In the genomic region with DNA sequence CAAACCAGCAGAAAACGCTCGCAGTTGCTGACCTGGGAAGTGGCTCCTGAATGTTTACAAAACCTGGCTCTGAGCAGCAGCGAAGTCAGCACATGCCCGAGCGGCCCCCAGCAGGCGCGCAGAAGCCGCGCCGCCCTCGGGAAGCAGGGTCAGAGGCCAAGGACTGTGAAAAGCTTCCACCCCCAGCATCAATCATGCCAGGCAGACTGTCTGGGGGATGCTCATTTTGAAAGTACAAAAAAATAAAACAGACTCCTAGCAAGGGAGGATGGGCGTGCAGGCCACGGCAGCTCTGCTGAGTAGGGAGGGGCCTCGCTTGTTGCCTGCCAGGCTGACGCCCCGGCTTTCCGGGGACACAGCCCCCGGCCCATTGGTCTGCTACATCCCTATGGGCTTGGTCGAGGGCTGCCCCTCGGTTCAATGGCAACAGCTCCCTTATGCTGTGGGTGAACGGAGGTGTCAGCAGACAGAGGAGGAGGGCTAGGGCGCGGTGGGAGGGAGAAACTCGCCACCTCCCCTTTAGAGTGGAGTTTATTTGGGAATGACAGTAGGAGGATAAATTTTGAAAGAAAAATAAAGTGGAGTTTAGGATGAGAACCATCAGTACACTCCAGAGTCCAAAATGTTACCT, we compare ENCODE assay signal across 7 cellular contexts. TPM values are rescaled to one million over a fixed set of nuclear protein-coding genes. Genes with fewer than 3 reads are reported as not detected.
DNase-seq lines count a peak whose midpoint lies in the region; ATAC-seq lines count a peak whose summit lies in the region.

No MANE protein-coding gene starts in this region.

- H3K36me3 Mint-ChIP-seq in activated CD4-positive, alpha-beta T cell treated with anti-CD3 and anti-CD28 coated beads for 36 hours (ENCODE audit: low read depth), result peaks cover 2% of the 10 kb centered on the region

- no peaks in the 10 kb centered on the region for H3K27me3 Mint-ChIP-seq in activated CD4-positive, alpha-beta T cell treated with anti-CD3 and anti-CD28 coated beads for 36 hours

- CTCF ChIA-PET in activated CD4-positive, alpha-beta T cell treated with anti-CD3 and anti-CD28 coated beads for 36 hours (lab: Charles Lee), result interaction anchor here (0.6 to 1.7 kb wide), 6 partner anchors 8 to 214 kb away, joined by 3 to 6 read pairs (median 4); a partner anchor contains a TSS

- peaks cover 86% of the 10 kb centered on the region for H3K4me1 Mint-ChIP-seq in activated CD4-positive, alpha-beta T cell treated with anti-CD3 and anti-CD28 coated beads for 36 hours

- peak; percentile 70 for DNase-seq in KBM-7
- DNase-seq in activated CD4-positive, alpha-beta T cell treated with anti-CD3 and anti-CD28 coated beads for 36 hours, result peak; percentile 84
- DNase-seq in epithelial cell of prostate (ENCODE audit: low read depth, low spot score), result no peak
- peak; percentile 79 for DNase-seq in stimulated activated CD4-positive, alpha-beta T cell treated with anti-CD3 and anti-CD28 coated beads, Interleukin-15, amount 100 ng/mL, for 24 hours
- no peak for DNase-seq in OCI-M2 (lab: John Stamatoyannopoulos, UW; ENCODE audit: unreplicated experiment)
- no peak for DNase-seq in DMS153 (lab: John Stamatoyannopoulos, UW)

- intact Hi-C loops in activated CD4-positive, alpha-beta T cell treated with anti-CD3 and anti-CD28 coated beads for 36 hours (cut with DNase I, micrococcal nuclease), result loop anchor here in 1 of 2 experiments (1.0 to 5.0 kb wide), 7 partner anchors 48 to 615 kb away; a partner anchor contains a TSS

- peak overlapping the region; percentile 72 for H3K4me3 Mint-ChIP-seq in activated CD4-positive, alpha-beta T cell treated with anti-CD3 and anti-CD28 coated beads for 36 hours

- no peaks in the 10 kb centered on the region for H3K9me3 Mint-ChIP-seq in activated CD4-positive, alpha-beta T cell treated with anti-CD3 and anti-CD28 coated beads for 36 hours (ENCODE audit: low read depth)

- in situ Hi-C loops in KBM-7 (cut with MboI; ENCODE audit: low pct_unique_long_range_greater_than_20kb, low sequenced_read_pairs), result no loop called here

- H3K27ac Mint-ChIP-seq in activated CD4-positive, alpha-beta T cell treated with anti-CD3 and anti-CD28 coated beads for 36 hours, result peak overlapping the region; percentile 95

- peak; percentile 76 for ATAC-seq in activated CD4-positive, alpha-beta T cell treated with anti-CD3 and anti-CD28 coated beads for 36 hours
- ATAC-seq in HG03108 (IDR thresholded peaks at IDR 0.05; ENCODE audit: unreplicated experiment), result no peak

- H3K27ac ChIP-seq in epithelial cell of prostate, result peak overlapping the region; percentile 74

- POLR2A ChIA-PET in activated CD4-positive, alpha-beta T cell treated with anti-CD3 and anti-CD28 coated beads for 36 hours (lab: Charles Lee), result interaction anchor here (1.3 kb wide), 1 partner anchor 37 kb away, joined by 10 read pairs; no protein-coding TSS in a partner anchor

RNA-seq across cellular contexts. Expression of a gene that starts 37.7 kb away (rescaled TPM):
- total RNA-seq in activated CD4-positive, alpha-beta T cell treated with anti-CD3 and anti-CD28 coated beads for 36 hours, result 10 to 100 TPM in 1 of 2 experiments, 1 to 10 TPM in 1; 7.6 to 12.4 TPM

RNA-seq across cellular contexts. Expression of a gene that starts 37.7 kb away (rescaled TPM):
- 10 to 100 TPM; 14.9 to 15.6 TPM for total RNA-seq in activated CD4-positive, alpha-beta T cell treated with anti-CD3 and anti-CD28 coated beads for 36 hours

RNA-seq across cellular contexts. Expression of a gene that starts 49.2 kb away (rescaled TPM):
- 10 to 100 TPM; 63.5 to 78.5 TPM for total RNA-seq in activated CD4-positive, alpha-beta T cell treated with anti-CD3 and anti-CD28 coated beads for 36 hours

RNA-seq across cellular contexts. Expression of a gene that starts 49.3 kb away (rescaled TPM):
- 10 to 100 TPM; 24.1 to 25.3 TPM for total RNA-seq in activated CD4-positive, alpha-beta T cell treated with anti-CD3 and anti-CD28 coated beads for 36 hours

Comparison
In these comparisons a context has a peak if more than half of its experiments do, and no peak if none do; other contexts are left out.
1. DNase-seq: peak in KBM-7 (single experiment), activated CD4-positive, alpha-beta T cell treated with anti-CD3 and anti-CD28 coated beads for 36 hours (single experiment) and stimulated activated CD4-positive, alpha-beta T cell treated with anti-CD3 and anti-CD28 coated beads, Interleukin-15, amount 100 ng/mL, for 24 hours (single experiment); none in epithelial cell of prostate (single experiment), OCI-M2 (single experiment) and DMS153 (single experiment).